1 cellular context compared by ENCODE assay signal in genomic region chr10:127424594-127425264, GRCh38.
TF ChIP-seq lines count a peak whose summit lies in the region.

No MANE protein-coding gene starts in this region.

TF ChIP-seq in IMR-90, 13 proteins besides CTCF, POLR2A, EP300 and RAD21:
- no peak for TF ChIP-seq RFX5 (IDR thresholded peaks at IDR 0.05; ENCODE audit: low read depth, low read length)
- TF ChIP-seq MXI1 (IDR thresholded peaks at IDR 0.05; ENCODE audit: borderline replicate concordance, low read depth, low read length): no peak
- no peak for TF ChIP-seq USF2 (IDR thresholded peaks at IDR 0.05; ENCODE audit: low read depth, low read length)
- TF ChIP-seq CEBPB (IDR thresholded peaks at IDR 0.05; ENCODE audit: low read depth, low read length): no peak
- no peak for TF ChIP-seq MAZ (IDR thresholded peaks at IDR 0.05; ENCODE audit: borderline replicate concordance, low read depth, low read length)
- no peak for TF ChIP-seq NFE2L2 (IDR thresholded peaks at IDR 0.05; ENCODE audit: low read depth, low read length)
- no peak for TF ChIP-seq ELK1 (IDR thresholded peaks at IDR 0.05; ENCODE audit: borderline replicate concordance, low read depth, low read length)
- no peak for TF ChIP-seq CHD1 (IDR thresholded peaks at IDR 0.05; ENCODE audit: low read depth, low read length)
- TF ChIP-seq RCOR1 (IDR thresholded peaks at IDR 0.05; ENCODE audit: insufficient replicate concordance, low read length): no peak
- no peak for TF ChIP-seq MAFK (IDR thresholded peaks at IDR 0.05; ENCODE audit: low read depth, low read length)
- TF ChIP-seq SMC3 (IDR thresholded peaks at IDR 0.05; ENCODE audit: low read depth, low read length): no peak
TF ChIP-seq in IMR-90: peak in this region for 0.
